In the genomic region with DNA sequence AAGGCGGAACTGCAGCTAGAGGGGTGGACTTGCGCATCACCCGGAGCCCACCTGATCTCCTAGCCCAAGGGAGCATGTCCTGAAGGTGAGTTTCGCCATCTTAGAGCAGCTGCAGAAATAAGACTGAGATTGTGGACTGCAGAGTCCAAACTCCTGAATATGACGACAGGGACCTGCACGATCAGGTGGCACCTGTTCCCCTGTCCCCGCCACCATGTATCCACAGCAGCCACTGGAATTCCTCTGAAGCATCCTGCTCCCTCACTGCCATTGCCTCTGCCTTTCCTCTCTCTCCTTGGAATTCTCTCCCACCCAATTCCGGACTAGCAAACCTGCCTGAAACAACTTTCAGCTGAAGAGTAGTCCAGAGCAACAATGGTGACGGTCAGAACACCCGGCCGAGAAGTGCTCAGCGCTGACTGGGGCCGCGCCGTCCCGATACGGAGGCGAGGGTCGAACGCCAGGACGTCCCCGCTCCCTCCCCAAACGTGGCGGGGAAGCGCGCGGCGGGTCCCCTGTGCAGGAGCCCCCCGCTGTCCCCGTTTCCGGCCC, we compare ENCODE assay signal across 8 cellular contexts. TPM values are rescaled to one million over a fixed set of nuclear protein-coding genes. Genes with fewer than 3 reads are reported as not detected.
DNase-seq lines count a peak whose midpoint lies in the region; ATAC-seq, FAIRE-seq and TF ChIP-seq lines count a peak whose summit lies in the region.

No MANE protein-coding gene starts in this region.

- peak overlapping the region; percentile 86 to 100 (median 90) for H3K4me3 Mint-ChIP-seq in CD4-positive, CD25-positive, alpha-beta regulatory T cell
- peak overlapping the region; percentile 88 for H3K4me3 Mint-ChIP-seq in astrocyte (ENCODE audit: unreplicated experiment)

- no peaks in the 10 kb centered on the region for H3K36me3 ChIP-seq in CD4-positive, CD25-positive, alpha-beta regulatory T cell (ENCODE audit: control insufficient read depth, insufficient read depth, low read length)
- H3K36me3 ChIP-seq in astrocyte (ENCODE audit: insufficient read depth, low read length) (no peaks in the 10 kb centered on the region), lung (ENCODE audit: control insufficient read depth in 2 of 2, insufficient read depth in 2 of 2, low read length in 2 of 2) (no peaks in the 10 kb centered on the region)

- peaks cover 0 to 5% of the 10 kb centered on the region in 2 experiments for H3K9me3 ChIP-seq in CD4-positive, CD25-positive, alpha-beta regulatory T cell (ENCODE audit: control insufficient read depth in 2 of 2, low read length in 2 of 2)
- H3K9me3 ChIP-seq in astrocyte (ENCODE audit: insufficient read depth, low read depth, low read length) (no peaks in the 10 kb centered on the region), lung (ENCODE audit: control insufficient read depth in 2 of 2, insufficient read depth in 1 of 2, low read length in 1 of 2) (no peaks in the 10 kb centered on the region)

- H3K4me2 ChIP-seq in astrocyte (ENCODE audit: low read length) = peak overlapping the region; percentile 98

- FAIRE-seq in astrocyte (lab: Jason Lieb, UNC) = no peak

- TF ChIP-seq CTCF in astrocyte (IDR thresholded peaks at IDR 0.05; ENCODE audit: insufficient read depth, low read depth, low read length) (no peak), lung (IDR thresholded peaks at IDR 0.05; ENCODE audit: control extremely low read depth, extremely low read depth) (no peak)

- peaks cover 47% of the 10 kb centered on the region for H3K79me2 ChIP-seq in astrocyte (ENCODE audit: insufficient read depth, low read length)

- H3K4me1 ChIP-seq in CD4-positive, CD25-positive, alpha-beta regulatory T cell (ENCODE audit: control insufficient read depth, insufficient read depth, low read length, poor library complexity, severe bottlenecking) = peaks cover 40% of the 10 kb centered on the region
- peaks cover 17% of the 10 kb centered on the region for H3K4me1 ChIP-seq in astrocyte (ENCODE audit: insufficient read depth, low read length)
- H3K4me1 ChIP-seq in lung (ENCODE audit: control insufficient read depth in 2 of 2, insufficient read depth in 2 of 2, low read length in 2 of 2) = peaks cover 12 to 17% of the 10 kb centered on the region in 2 donors

- peaks cover 9% of the 10 kb centered on the region for H3K27me3 ChIP-seq in CD4-positive, CD25-positive, alpha-beta regulatory T cell (ENCODE audit: control insufficient read depth, insufficient read depth, low read length)
- no peaks in the 10 kb centered on the region for H3K27me3 ChIP-seq in astrocyte (ENCODE audit: insufficient read depth, low read length)
- no peaks in the 10 kb centered on the region for H3K27me3 ChIP-seq in lung (ENCODE audit: control insufficient read depth, insufficient read depth)

- peaks cover 0 to 6% (median 0%) of the 10 kb centered on the region in 7 donors for H3K9me3 Mint-ChIP-seq in CD4-positive, CD25-positive, alpha-beta regulatory T cell
- H3K9me3 Mint-ChIP-seq in astrocyte (ENCODE audit: unreplicated experiment) = peaks cover 14% of the 10 kb centered on the region

- peak overlapping the region; percentile 86 for H3K27ac ChIP-seq in CD4-positive, CD25-positive, alpha-beta regulatory T cell (ENCODE audit: insufficient read depth, low read length, poor library complexity, severe bottlenecking)
- H3K27ac ChIP-seq in astrocyte (ENCODE audit: low read depth, low read length) (peak overlapping the region; percentile 89), lung (ENCODE audit: low read depth in 1 of 2, low read length in 1 of 2) (peak overlapping the region; percentile 77 to 84)

- peak in 1 of 3 donors; percentile 6 for DNase-seq in CD4-positive, CD25-positive, alpha-beta regulatory T cell
- DNase-seq in astrocyte (ENCODE audit: low read depth) (no peak), lung (ENCODE audit: low spot score) (no peak), NCI-H1092 (lab: John Stamatoyannopoulos, UW) (no peak), NCI-H2029 treated with DMSO at 0.1 percent for 48 hours (lab: John Stamatoyannopoulos, UW) (no peak), NCI-H1417 treated with DMSO at 0.1 percent for 48 hours (lab: John Stamatoyannopoulos, UW) (no peak), activated gamma-delta T cell treated with Interleukin-2 at 50 U/mL for 16 hours (no peak)

- H2AFZ ChIP-seq in astrocyte (ENCODE audit: low read depth, low read length) = peak overlapping the region; percentile 94

- H3K9ac ChIP-seq in astrocyte (ENCODE audit: low read length) = peak overlapping the region; percentile 95

- H3K36me3 Mint-ChIP-seq in CD4-positive, CD25-positive, alpha-beta regulatory T cell = peaks cover 15% of the 10 kb centered on the region
- H3K36me3 Mint-ChIP-seq in astrocyte (ENCODE audit: low read depth, unreplicated experiment) = peaks cover 4% of the 10 kb centered on the region

- no peak overlapping the region for H3K4me3 ChIP-seq in CD4-positive, CD25-positive, alpha-beta regulatory T cell (ENCODE audit: low read depth, low read length)
- H3K4me3 ChIP-seq in astrocyte (ENCODE audit: insufficient read depth, low read depth, low read length) = peak overlapping the region; percentile 90
- H3K4me3 ChIP-seq in lung = peak overlapping the region; percentile 91

- ATAC-seq in CD4-positive, CD25-positive, alpha-beta regulatory T cell (ENCODE audit: low read depth in 2 of 2) = no peak
- ATAC-seq in HG03175 (IDR thresholded peaks at IDR 0.05; ENCODE audit: unreplicated experiment) (peak; percentile 20), lung (ENCODE audit: insufficient read depth, low FRiP score) (no peak)

- peaks cover 36% of the 10 kb centered on the region for H3K27me3 Mint-ChIP-seq in CD4-positive, CD25-positive, alpha-beta regulatory T cell
- H3K27me3 Mint-ChIP-seq in astrocyte (ENCODE audit: low read depth, unreplicated experiment) = no peaks in the 10 kb centered on the region

- H4K20me1 ChIP-seq in astrocyte (ENCODE audit: insufficient read depth, low read length) = peaks cover 31% of the 10 kb centered on the region

- 18 to 19% methylated on average over 31 of the region's 31 CpGs for WGBS in lung, 2 donors

- H3K27ac Mint-ChIP-seq in CD4-positive, CD25-positive, alpha-beta regulatory T cell = peak overlapping the region in 2 of 3 donors; percentile 56 to 76
- H3K27ac Mint-ChIP-seq in astrocyte (ENCODE audit: unreplicated experiment) = no peak overlapping the region

- H3K4me1 Mint-ChIP-seq in CD4-positive, CD25-positive, alpha-beta regulatory T cell = peaks cover 18 to 41% (median 29%) of the 10 kb centered on the region in 4 donors
- peaks cover 22% of the 10 kb centered on the region for H3K4me1 Mint-ChIP-seq in astrocyte (ENCODE audit: low read depth, unreplicated experiment)

RNA-seq across cellular contexts. Expression of a gene that starts 0.7 kb away (rescaled TPM):
- 35.0 TPM for total RNA-seq in CD4-positive, CD25-positive, alpha-beta regulatory T cell
- 10 to 100 TPM; 28.0 to 33.5 (median 30.6) TPM for polyA plus RNA-seq in CD4-positive, CD25-positive, alpha-beta regulatory T cell
- 29.6 and 29.8 TPM in 2 replicates for total RNA-seq in astrocyte
- 10 to 100 TPM; 29.5 to 35.6 TPM for total RNA-seq in lung
- polyA plus RNA-seq in lung = 10 to 100 TPM in 1 of 2 donors, 1 to 10 TPM in 1; 8.5 to 11.8 TPM

RNA-seq across cellular contexts. Expression of a gene that starts 15.0 kb away (rescaled TPM):
- total RNA-seq in CD4-positive, CD25-positive, alpha-beta regulatory T cell = 1.1 TPM
- under 1 TPM in 2 of 4 donors, not detected in 2; 0.28 to 0.29 TPM for polyA plus RNA-seq in CD4-positive, CD25-positive, alpha-beta regulatory T cell
- total RNA-seq in astrocyte (1.6 and 2.0 TPM in 2 replicates), lung (10 to 100 TPM; 16.2 to 16.9 TPM)
- polyA plus RNA-seq in lung = 10 to 100 TPM in 1 of 2 donors, 1 to 10 TPM in 1; 6.2 to 10.2 TPM
